Comparison of ENCODE assay signal across 19 cellular contexts in genomic region chr20:34060970-34061369, GRCh38. TPM values are rescaled to one million over a fixed set of nuclear protein-coding genes. Genes with fewer than 3 reads are reported as not detected.
DNase-seq lines count a peak whose midpoint lies in the region; ATAC-seq and TF ChIP-seq lines count a peak whose summit lies in the region.
"Had no signal": no experiment of that assay in that cellular context is flagged by ENCODE, and none has a peak within 500 bp of the region (broad histone marks: within the 10 kb centered on the region; RNA-seq: fewer than 3 reads in every experiment).

No MANE protein-coding gene starts in this region.

- H3K9me3 Mint-ChIP-seq in effector memory CD8-positive, alpha-beta T cell: no peaks in the 10 kb centered on the region
- no peaks in the 10 kb centered on the region for H3K9me3 Mint-ChIP-seq in natural killer cell
- H3K9me3 Mint-ChIP-seq: IgD-negative memory B cell had no signal

- no peak for TF ChIP-seq CTCF in SK-N-SH (IDR thresholded peaks at IDR 0.05)
- TF ChIP-seq CTCF in BE2C (IDR thresholded peaks at IDR 0.05; ENCODE audit: low read depth, low read length): no peak
- no peak for TF ChIP-seq CTCF in natural killer cell (IDR thresholded peaks at IDR 0.05)

- H3K27me3 Mint-ChIP-seq in effector memory CD8-positive, alpha-beta T cell: no peaks in the 10 kb centered on the region
- H3K27me3 Mint-ChIP-seq in natural killer cell (ENCODE audit: low read depth in 2 of 2): no peaks in the 10 kb centered on the region
- H3K27me3 Mint-ChIP-seq: IgD-negative memory B cell had no signal

- H3K9me2 ChIP-seq in SK-N-SH: no peaks in the 10 kb centered on the region

- H3K27me3 ChIP-seq in SK-N-SH (ENCODE audit: insufficient read depth): no peaks in the 10 kb centered on the region
- H3K27me3 ChIP-seq in BE2C: no peaks in the 10 kb centered on the region
- H3K27me3 ChIP-seq: BLaER1, Peyer's patch had no signal

- 83% methylated on average over 1 of the region's 1 CpG for WGBS in SK-N-SH (ENCODE audit: low lambda C conversion rate)

- peaks cover 4% of the 10 kb centered on the region for H3F3A ChIP-seq in SK-N-SH (replicated peaks; ENCODE audit: insufficient read depth)

- no peak overlapping the region for H3K9ac ChIP-seq in SK-N-SH
- H3K9ac ChIP-seq: BLaER1, GM23248 had no signal

- H3K4me2 ChIP-seq in SK-N-SH: no peak overlapping the region
- H3K4me2 ChIP-seq: BLaER1 had no signal

- DNase-seq in SK-N-SH (peak; percentile 63), BE2C (peak; percentile 55), natural killer cell (no peak), occipital lobe (lab: John Stamatoyannopoulos, UW) (no peak), SKM-1 (lab: John Stamatoyannopoulos, UW; ENCODE audit: unreplicated experiment) (no peak)
- no peak for DNase-seq in effector memory CD8-positive, alpha-beta T cell
- DNase-seq: Caco-2, GM23248, NCI-H1436 treated with DMSO at 0.1 percent for 48 hours, NCI-H2081, NCI-H510A treated with DMSO at 0.1 percent for 48 hours, Peyer's patch, Right ventricle myocardium superior had no signal

- peaks cover 3 to 5% of the 10 kb centered on the region in 2 experiments for H3K36me3 ChIP-seq in SK-N-SH (replicated peaks in 1 of 2; ENCODE audit: control insufficient read depth in 1 of 2, insufficient read depth in 2 of 2, low read length in 1 of 2)
- H3K36me3 ChIP-seq in BE2C: no peaks in the 10 kb centered on the region
- H3K36me3 ChIP-seq: Peyer's patch had no signal

- H3K27ac Mint-ChIP-seq in effector memory CD8-positive, alpha-beta T cell: peak overlapping the region; percentile 62 to 75
- H3K27ac Mint-ChIP-seq in natural killer cell: peak overlapping the region; percentile 66 to 81

- POLR2A ChIA-PET in SK-N-SH (lab: Yijun Ruan, JAX): interaction anchor here (1.3 to 1.7 kb wide), 2 partner anchors 51 to 67 kb away, joined by 3 to 4 read pairs; partner anchors contain the start of genes EIF2S2 and RALY

- no peak overlapping the region for H2AFZ ChIP-seq in SK-N-SH (ENCODE audit: low read depth)
- H2AFZ ChIP-seq: GM23248 had no signal

- ATAC-seq in SK-N-SH treated with all-trans-retinoic acid at 6 μM for 48 hours (no peak), natural killer cell (no peak), GM21360 (IDR thresholded peaks at IDR 0.05; ENCODE audit: unreplicated experiment) (no peak)
- no peak for ATAC-seq in effector memory CD8-positive, alpha-beta T cell (replicated peaks)
- ATAC-seq: HCT116 had no signal

- intact Hi-C loops in natural killer cell (cut with micrococcal nuclease): no loop called here

- peak overlapping the region in 1 of 2 experiments; percentile 86; a peak in 2 of 4 replicates for H3K27ac ChIP-seq in SK-N-SH (ENCODE audit: low read depth in 2 of 2, low read length in 1 of 2)
- H3K27ac ChIP-seq: 22Rv1, BLaER1, Peyer's patch had no signal

- CTCF ChIA-PET in SK-N-SH (lab: Yijun Ruan, JAX): interaction anchor here (1.1 to 2.3 kb wide), 3 partner anchors 9 to 269 kb away, joined by 3 to 12 read pairs (median 4); no protein-coding TSS in a partner anchor

- TF ChIP-seq RAD21 in SK-N-SH (IDR thresholded peaks at IDR 0.05; ENCODE audit: low read length): no peak

- H3K4me1 ChIP-seq in SK-N-SH (ENCODE audit: control insufficient read depth in 1 of 2, insufficient read depth in 2 of 2, low read depth in 1 of 2, low read length in 1 of 2): peaks cover 0 to 59% of the 10 kb centered on the region in 2 experiments; a peak in 2 of 4 replicates
- peaks cover 44% of the 10 kb centered on the region for H3K4me1 ChIP-seq in BE2C
- H3K4me1 ChIP-seq: Caco-2 had no signal

- no peaks in the 10 kb centered on the region for H3K9me3 ChIP-seq in SK-N-SH
- no peaks in the 10 kb centered on the region for H3K9me3 ChIP-seq in BE2C
- H3K9me3 ChIP-seq: BLaER1, Caco-2, Peyer's patch had no signal

- TF ChIP-seq EP300 in SK-N-SH (IDR thresholded peaks at IDR 0.05; ENCODE audit: borderline replicate concordance in 1 of 2, low read depth in 1 of 2, low read length in 1 of 2): peak in 1 of 2 experiments; percentile 90; a peak in 2 of 4 replicates

- peaks cover 97% of the 10 kb centered on the region for H4K20me1 ChIP-seq in SK-N-SH (ENCODE audit: insufficient read depth)

- no peak overlapping the region for H3K4me3 Mint-ChIP-seq in effector memory CD8-positive, alpha-beta T cell
- H3K4me3 Mint-ChIP-seq in natural killer cell: no peak overlapping the region
- H3K4me3 Mint-ChIP-seq: IgD-negative memory B cell had no signal

- peaks cover 88% of the 10 kb centered on the region for H3K79me2 ChIP-seq in SK-N-SH (ENCODE audit: insufficient read depth)

- peaks cover 36% of the 10 kb centered on the region for H3K36me3 Mint-ChIP-seq in effector memory CD8-positive, alpha-beta T cell (ENCODE audit: insufficient read depth)
- no peaks in the 10 kb centered on the region for H3K36me3 Mint-ChIP-seq in natural killer cell

- H3K4me3 ChIP-seq in SK-N-SH (ENCODE audit: low read depth in 2 of 2, low read length in 1 of 2) (no peak overlapping the region), BE2C (ENCODE audit: low read depth, low read length) (no peak overlapping the region)
- H3K4me3 ChIP-seq: BLaER1, GM23248, Peyer's patch had no signal

- peaks cover 51 to 67% of the 10 kb centered on the region in 2 donors for H3K4me1 Mint-ChIP-seq in effector memory CD8-positive, alpha-beta T cell (ENCODE audit: low read depth in 2 of 2)
- H3K4me1 Mint-ChIP-seq in natural killer cell: peaks cover 91 to 95% of the 10 kb centered on the region in 2 donors

TF ChIP-seq in SK-N-SH, 30 proteins besides CTCF, POLR2A, EP300 and RAD21:
- peak; percentile 20; the same call in 1 of the 2 replicates for TF ChIP-seq TCF12 (IDR thresholded peaks at IDR 0.05)
- TF ChIP-seq, protein P1, sequence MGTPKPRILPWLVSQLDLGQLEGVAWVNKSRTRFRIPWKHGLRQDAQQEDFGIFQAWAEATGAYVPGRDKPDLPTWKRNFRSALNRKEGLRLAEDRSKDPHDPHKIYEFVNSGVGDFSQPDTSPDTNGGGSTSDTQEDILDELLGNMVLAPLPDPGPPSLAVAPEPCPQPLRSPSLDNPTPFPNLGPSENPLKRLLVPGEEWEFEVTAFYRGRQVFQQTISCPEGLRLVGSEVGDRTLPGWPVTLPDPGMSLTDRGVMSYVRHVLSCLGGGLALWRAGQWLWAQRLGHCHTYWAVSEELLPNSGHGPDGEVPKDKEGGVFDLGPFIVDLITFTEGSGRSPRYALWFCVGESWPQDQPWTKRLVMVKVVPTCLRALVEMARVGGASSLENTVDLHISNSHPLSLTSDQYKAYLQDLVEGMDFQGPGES (IDR thresholded peaks at IDR 0.05; ENCODE audit: low read depth, low read length): no peak
- TF ChIP-seq FOXJ3 (CRISPR knock-in tag; IDR thresholded peaks at IDR 0.05): peak; percentile 45; the same call in 1 of the 2 replicates
- TF ChIP-seq RCOR1 (IDR thresholded peaks at IDR 0.05; ENCODE audit: low read length): peak; percentile 40; the same call in 1 of the 2 replicates
- TF ChIP-seq CHD2 (IDR thresholded peaks at IDR 0.05; ENCODE audit: low read length, partially characterized antibody): peak; percentile 38
- TF ChIP-seq GATA2 (CRISPR knock-in tag; IDR thresholded peaks at IDR 0.05): peak; percentile 54; the same call in 1 of the 2 replicates
- no peak for TF ChIP-seq TAF1 (IDR thresholded peaks at IDR 0.05; ENCODE audit: borderline replicate concordance, low read depth, low read length)

TF ChIP-seq in SK-N-SH treated with all-trans-retinoic acid at 6 μM for 48 hours, 23 proteins besides CTCF, POLR2A, EP300 and RAD21 (continues in another document):
- no peak for TF ChIP-seq ESRRG (CRISPR knock-in tag; IDR thresholded peaks at IDR 0.05)
- no peak for TF ChIP-seq ARNTL (CRISPR knock-in tag; IDR thresholded peaks at IDR 0.05; ENCODE audit: borderline replicate concordance, low read depth)
- TF ChIP-seq, protein P2, sequence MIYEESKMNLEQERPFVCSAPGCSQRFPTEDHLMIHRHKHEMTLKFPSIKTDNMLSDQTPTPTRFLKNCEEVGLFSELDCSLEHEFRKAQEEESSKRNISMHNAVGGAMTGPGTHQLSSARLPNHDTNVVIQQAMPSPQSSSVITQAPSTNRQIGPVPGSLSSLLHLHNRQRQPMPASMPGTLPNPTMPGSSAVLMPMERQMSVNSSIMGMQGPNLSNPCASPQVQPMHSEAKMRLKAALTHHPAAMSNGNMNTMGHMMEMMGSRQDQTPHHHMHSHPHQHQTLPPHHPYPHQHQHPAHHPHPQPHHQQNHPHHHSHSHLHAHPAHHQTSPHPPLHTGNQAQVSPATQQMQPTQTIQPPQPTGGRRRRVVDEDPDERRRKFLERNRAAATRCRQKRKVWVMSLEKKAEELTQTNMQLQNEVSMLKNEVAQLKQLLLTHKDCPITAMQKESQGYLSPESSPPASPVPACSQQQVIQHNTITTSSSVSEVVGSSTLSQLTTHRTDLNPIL (CRISPR knock-in tag; IDR thresholded peaks at IDR 0.05; ENCODE audit: low read depth): no peak
- TF ChIP-seq GLIS3 (CRISPR knock-in tag; IDR thresholded peaks at IDR 0.05): no peak
- no peak for TF ChIP-seq BACH2 (CRISPR knock-in tag; IDR thresholded peaks at IDR 0.05; ENCODE audit: borderline replicate concordance)
- no peak for TF ChIP-seq TCF4 (CRISPR knock-in tag; IDR thresholded peaks at IDR 0.05; ENCODE audit: borderline replicate concordance)
- no peak for TF ChIP-seq OSR1 (CRISPR knock-in tag; IDR thresholded peaks at IDR 0.05)
- TF ChIP-seq ZFP30 (CRISPR knock-in tag; IDR thresholded peaks at IDR 0.05): no peak
- TF ChIP-seq PPARA (CRISPR knock-in tag; IDR thresholded peaks at IDR 0.05; ENCODE audit: borderline replicate concordance): no peak
- no peak for TF ChIP-seq ISL1 (CRISPR knock-in tag; IDR thresholded peaks at IDR 0.05)
- no peak for TF ChIP-seq ZNF565 (CRISPR knock-in tag; conservative IDR thresholded peaks at IDR 0.05; ENCODE audit: low read depth)
- TF ChIP-seq ZNF8 (CRISPR knock-in tag; IDR thresholded peaks at IDR 0.05): no peak

RNA-seq across cellular contexts. Expression of gene EIF2S2, which starts 51.1 kb away (rescaled TPM):
- 50.7 and 53.0 TPM in 2 replicates for polyA plus RNA-seq in SK-N-SH (2012; rRNA removed)
- 65.1 and 93.2 TPM in 2 replicates for polyA plus RNA-seq in SK-N-SH (2012; cell fraction: cytosol; rRNA removed)
- polyA plus RNA-seq in SK-N-SH (2012; cell fraction: nucleus; rRNA removed): 22.2 and 30.6 TPM in 2 replicates
- polyA plus RNA-seq in BE2C (2012; ENCODE audit: insufficient read depth, insufficient read length, low read depth): 125 TPM
- total RNA-seq in natural killer cell: 10 to 100 TPM; 17.6 to 20.0 (median 17.6) TPM
- total RNA-seq in occipital lobe: 43.8 TPM

Comparison
In these comparisons a context has a peak if more than half of its experiments do, and no peak if none do; other contexts are left out.
1. DNase-seq: peak in SK-N-SH (single experiment) and BE2C (single experiment); none in effector memory CD8-positive, alpha-beta T cell (0 of 3), natural killer cell (single experiment), occipital lobe (single experiment) and SKM-1 (single experiment).